ENCODE assay signal across 9 cellular contexts in the genomic region with DNA sequence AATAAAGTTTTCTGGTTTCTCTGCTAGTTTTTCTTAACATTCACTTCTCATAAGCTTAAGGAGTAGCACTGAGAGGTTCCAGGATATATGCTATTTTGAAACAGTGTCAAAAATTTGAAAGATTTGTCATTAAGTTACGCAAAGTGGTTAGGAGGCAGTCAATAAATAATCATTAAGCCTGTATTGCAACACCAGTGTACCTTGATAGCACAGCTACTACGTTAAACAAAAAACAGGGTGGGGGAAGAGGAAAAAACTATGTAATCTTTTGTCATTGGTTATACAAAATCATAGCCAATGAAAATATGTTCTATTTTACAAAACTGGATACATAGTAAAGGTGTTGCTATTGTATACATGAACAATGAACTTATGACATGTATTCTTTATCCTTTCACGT.
"Had no signal": no experiment of that assay in that cellular context is flagged by ENCODE, and none has a peak within 500 bp of the region (broad histone marks: within the 10 kb centered on the region; RNA-seq: fewer than 3 reads in every experiment).

No MANE protein-coding gene starts in this region.

- H3K27ac ChIP-seq: GM23248, HL-60 had no signal

- ATAC-seq: HCT116, K562 had no signal

- H3K9me3 ChIP-seq: HAP-1 had no signal

- DNase-seq: GM23248, GOT3, H7, HFFc6, IMR-90 had no signal

- H3K9ac ChIP-seq: GM23248 had no signal

- FAIRE-seq: K562 had no signal

- H3K36me3 ChIP-seq: HAP-1 had no signal

- H2AFZ ChIP-seq: GM23248 had no signal

- H3K4me1 ChIP-seq: HAP-1 had no signal

- H3K4me3 ChIP-seq: GM23248, HAP-1, K562 had no signal
